Comparison of ENCODE assay signal across 8 cellular contexts in the genomic region with DNA sequence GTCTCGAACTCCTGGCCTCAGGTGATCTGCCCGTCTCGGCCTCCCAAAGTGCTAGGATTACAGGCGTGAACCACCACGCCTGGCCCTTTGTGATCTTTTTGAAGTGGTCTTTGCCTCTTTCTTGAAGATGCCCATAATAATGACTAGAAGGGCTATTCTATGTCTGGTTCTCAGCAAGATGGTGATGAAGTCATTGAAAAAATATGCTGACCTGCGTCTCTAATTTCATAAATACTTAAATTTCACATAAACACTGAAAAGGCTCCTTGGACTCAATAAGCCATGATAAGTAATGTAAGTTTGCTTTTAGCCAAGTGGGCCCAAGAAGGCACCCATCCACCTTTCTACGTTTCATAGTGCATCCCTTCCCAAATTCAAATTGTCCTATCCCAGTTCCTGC. TPM values are rescaled to one million over a fixed set of nuclear protein-coding genes. Genes with fewer than 3 reads are reported as not detected.
A peak's percentile ranks its signal among the peaks of the same experiment; 100 is the strongest.
DNase-seq lines count a peak whose midpoint lies in the region; ATAC-seq, FAIRE-seq and TF ChIP-seq lines count a peak whose summit lies in the region.

No MANE protein-coding gene starts in this region.

- DNase-seq in activated naive CD4-positive, alpha-beta T cell treated with anti-CD3 and anti-CD28 coated beads, Interleukin-2, amount 10 ng/mL, durations not matched to agents 7 days and 5 days, result no peak
- no peak for DNase-seq in activated naive CD4-positive, alpha-beta T cell treated with anti-CD3 and anti-CD28 coated beads, Interleukin-2, amount 50 U/mL, for 72 hours (ENCODE audit: low spot score in 2 of 2)
- peak; percentile 53 for DNase-seq in amniotic epithelial cell (ENCODE audit: low read depth)
- no peak for DNase-seq in HepG2 (ENCODE audit: low spot score)
- DNase-seq in tibial nerve (ENCODE audit: low spot score in 2 of 2), result no peak
- DNase-seq in HPDE6-E6E7 (ENCODE audit: extremely low spot score), result no peak
- no peak for DNase-seq in SW 1271 (lab: John Stamatoyannopoulos, UW)

- peaks cover 11% of the 10 kb centered on the region; the same call in 1 of the 2 replicates for H4K20me1 ChIP-seq in HepG2 (ENCODE audit: insufficient read depth, low read length)

- no peak overlapping the region for H2AFZ ChIP-seq in HepG2 (ENCODE audit: low read length)

- no peak for TF ChIP-seq RAD21 in HepG2 (CRISPR knock-in tag; IDR thresholded peaks at IDR 0.05)

- H3K36me3 Mint-ChIP-seq in activated naive CD4-positive, alpha-beta T cell treated with anti-CD3 and anti-CD28 coated beads, Interleukin-2, amount 10 ng/mL, durations not matched to agents 7 days and 5 days, result no peaks in the 10 kb centered on the region
- H3K36me3 Mint-ChIP-seq in activated naive CD4-positive, alpha-beta T cell treated with anti-CD3 and anti-CD28 coated beads, Interleukin-2, amount 50 U/mL, for 72 hours, result peaks cover 10 to 14% of the 10 kb centered on the region in 2 donors

- H3K4me3 ChIP-seq in HepG2 (replicated peaks in 1 of 3; ENCODE audit: insufficient read depth in 1 of 3, low read depth in 2 of 3, low read length in 3 of 3) (peak overlapping the region; percentile 62 to 77 (median 66)), tibial nerve (peak overlapping the region in 2 of 4 donors; percentile 72 to 76)

- no peak for TF ChIP-seq CTCF in HepG2 (CRISPR knock-in tag; IDR thresholded peaks at IDR 0.05)
- TF ChIP-seq CTCF in tibial nerve (IDR thresholded peaks at IDR 0.05), result no peak

- POLR2A ChIA-PET in HepG2 (lab: Yijun Ruan, JAX), result interaction anchor here (0.9 to 1.8 kb wide), 5 partner anchors 8 to 59 kb away, joined by 3 to 10 read pairs (median 4); partner anchors contain the start of gene LEO1

- no peak for TF ChIP-seq EP300 in HepG2 (IDR thresholded peaks at IDR 0.05; ENCODE audit: low read depth in 2 of 2, low read length in 2 of 2)
- no peak for TF ChIP-seq EP300 in HepG2 (CRISPR knock-in tag; IDR thresholded peaks at IDR 0.05; ENCODE audit: borderline replicate concordance)
- TF ChIP-seq EP300 in tibial nerve (IDR thresholded peaks at IDR 0.05), result no peak

- peak overlapping the region; percentile 98 for H3K4me3 Mint-ChIP-seq in activated naive CD4-positive, alpha-beta T cell treated with anti-CD3 and anti-CD28 coated beads, Interleukin-2, amount 10 ng/mL, durations not matched to agents 7 days and 5 days

- H3K27me3 ChIP-seq in HepG2 (ENCODE audit: control insufficient read depth in 1 of 2, insufficient read depth in 2 of 2, low read length in 2 of 2) (no peaks in the 10 kb centered on the region; a peak in 1 of 5 replicates), tibial nerve (no peaks in the 10 kb centered on the region)

- ATAC-seq in activated naive CD4-positive, alpha-beta T cell treated with anti-CD3 and anti-CD28 coated beads, Interleukin-2, amount 50 U/mL, for 72 hours, result no peak
- ATAC-seq in HepG2 (no peak), GM21576 (IDR thresholded peaks at IDR 0.05; ENCODE audit: unreplicated experiment) (no peak)

- peak overlapping the region; percentile 99 for H3K27ac Mint-ChIP-seq in activated naive CD4-positive, alpha-beta T cell treated with anti-CD3 and anti-CD28 coated beads, Interleukin-2, amount 10 ng/mL, durations not matched to agents 7 days and 5 days
- peak overlapping the region in 1 of 2 donors; percentile 97 for H3K27ac Mint-ChIP-seq in activated naive CD4-positive, alpha-beta T cell treated with anti-CD3 and anti-CD28 coated beads, Interleukin-2, amount 50 U/mL, for 72 hours

- H3K27me3 Mint-ChIP-seq in activated naive CD4-positive, alpha-beta T cell treated with anti-CD3 and anti-CD28 coated beads, Interleukin-2, amount 10 ng/mL, durations not matched to agents 7 days and 5 days, result peaks cover 14% of the 10 kb centered on the region

- no TSS peak for BruUV-seq in HepG2 (replicated peaks; lab: Mats Ljungman, UMichigan)

- H3K4me2 ChIP-seq in HepG2 (ENCODE audit: low read depth, low read length), result peak overlapping the region; percentile 100

- H3K4me1 ChIP-seq in HepG2 (ENCODE audit: insufficient read depth, low read length), result peaks cover 32% of the 10 kb centered on the region
- H3K4me1 ChIP-seq in tibial nerve, result peaks cover 0 to 36% (median 16%) of the 10 kb centered on the region in 4 donors

- peak overlapping the region; percentile 93 for H3K27ac ChIP-seq in HepG2 (ENCODE audit: extremely low read length, insufficient read depth, low read length)
- peak overlapping the region; percentile 77 to 99 (median 95) for H3K27ac ChIP-seq in tibial nerve

- H3K36me3 ChIP-seq in HepG2 (replicated peaks in 1 of 2; ENCODE audit: control insufficient read depth in 1 of 2, insufficient read depth in 2 of 2, low read length in 2 of 2) (no peaks in the 10 kb centered on the region), tibial nerve (no peaks in the 10 kb centered on the region)

- H3K9me3 ChIP-seq in HepG2 (ENCODE audit: low read length) (no peaks in the 10 kb centered on the region), tibial nerve (no peaks in the 10 kb centered on the region)

- in situ Hi-C loops in HepG2 (cut with HindIII; ENCODE audit: extremely low pct_ligation_motif_present, low pct_unique_long_range_greater_than_20kb), result no loop called here

- H3K79me2 ChIP-seq in HepG2 (ENCODE audit: insufficient read depth, low read length), result peaks cover 43% of the 10 kb centered on the region

- intact Hi-C loops in HepG2 (cut with micrococcal nuclease; ENCODE audit: unreplicated experiment), result no loop called here

- peak overlapping the region; percentile 90 for H3K9ac ChIP-seq in HepG2 (ENCODE audit: insufficient read depth, low read depth, low read length)

- WGBS in HepG2 (ENCODE audit: low lambda C conversion rate), result 98% methylated on average over 7 of the region's 7 CpGs
- 91 to 93% methylated on average over 7 of the region's 7 CpGs for WGBS in tibial nerve, 2 donors

- FAIRE-seq in HepG2 (lab: Jason Lieb, UNC), result no peak

- TF ChIP-seq POLR2A in HepG2 (IDR thresholded peaks at IDR 0.05; ENCODE audit: insufficient read depth in 1 of 2, low read depth in 2 of 2, low read length in 2 of 2), result no peak
- no peak for TF ChIP-seq POLR2A in tibial nerve (IDR thresholded peaks at IDR 0.05)

- CTCF ChIA-PET in activated naive CD4-positive, alpha-beta T cell treated with anti-CD3 and anti-CD28 coated beads, Interleukin-2, amount 10 ng/mL, durations not matched to agents 7 days and 5 days (lab: Charles Lee), result no interaction called here
- CTCF ChIA-PET in HepG2 (lab: Yijun Ruan, JAX; ENCODE audit: low intra/inter-chr PET ratio, low total read pairs), result no interaction called here

- H3K4me1 Mint-ChIP-seq in activated naive CD4-positive, alpha-beta T cell treated with anti-CD3 and anti-CD28 coated beads, Interleukin-2, amount 10 ng/mL, durations not matched to agents 7 days and 5 days, result peaks cover 40% of the 10 kb centered on the region

- no peaks in the 10 kb centered on the region for H3K9me3 Mint-ChIP-seq in activated naive CD4-positive, alpha-beta T cell treated with anti-CD3 and anti-CD28 coated beads, Interleukin-2, amount 10 ng/mL, durations not matched to agents 7 days and 5 days
- H3K9me3 Mint-ChIP-seq in activated naive CD4-positive, alpha-beta T cell treated with anti-CD3 and anti-CD28 coated beads, Interleukin-2, amount 50 U/mL, for 72 hours, result no peaks in the 10 kb centered on the region

RNA-seq across cellular contexts. Expression of gene MAPK6, which starts 0.8 kb away (rescaled TPM):
- total RNA-seq in activated naive CD4-positive, alpha-beta T cell treated with anti-CD3 and anti-CD28 coated beads, Interleukin-2, amount 50 U/mL, for 72 hours, result 10 to 100 TPM; 15.2 to 30.9 TPM
- total RNA-seq in HepG2 (2016; rRNA removed; fragmentation: Illumina TruSeq; extraction: Trizol) (99.7 and 188 TPM in 2 replicates), tibial nerve (10 to 100 TPM in 3 of 4 donors, 1 to 10 TPM in 1; 9.6 to 20.9 (median 16.5) TPM)
- 19.1 and 23.2 TPM in 2 replicates for total RNA-seq in HepG2 (2016; cell fraction: cytosol; rRNA removed; fragmentation: Illumina TruSeq; extraction: Trizol; ENCODE audit: low read depth)
- 102 and 181 TPM in 2 replicates for total RNA-seq in HepG2 (2016; cell fraction: insoluble cytoplasmic fraction; rRNA removed; fragmentation: Illumina TruSeq; extraction: Trizol)
- 106 and 120 TPM in 2 replicates for total RNA-seq in HepG2 (2016; cell fraction: membrane; rRNA removed; fragmentation: Illumina TruSeq; extraction: Trizol)
- total RNA-seq in HepG2 (2016; cell fraction: nucleus; rRNA removed; fragmentation: Illumina TruSeq; extraction: Trizol), result 59.2 and 61.8 TPM in 2 replicates
- polyA plus RNA-seq in HepG2 (2011; rRNA removed), result 72.5 and 89.5 TPM in 2 replicates
- polyA plus RNA-seq in HepG2 (2011; cell fraction: cytosol; rRNA removed), result 38.7 and 59.9 TPM in 2 replicates
- polyA plus RNA-seq in HepG2 (2011; cell fraction: nucleus; rRNA removed), result 17.3 and 27.5 TPM in 2 replicates
- 88.0 and 112 TPM in 2 replicates for polyA plus RNA-seq in HepG2 (2012)
- polyA plus RNA-seq in HepG2 (2016; cell fraction: cytosol; fragmentation: Illumina TruSeq; extraction: Trizol; ENCODE audit: low read depth), result 10.3 and 11.1 TPM in 2 replicates
- 125 and 127 TPM in 2 replicates for polyA plus RNA-seq in HepG2 (2016; cell fraction: insoluble cytoplasmic fraction; fragmentation: Illumina TruSeq; extraction: Trizol; ENCODE audit: low read depth)
- polyA plus RNA-seq in HepG2 (2016; cell fraction: membrane; fragmentation: Illumina TruSeq; extraction: Trizol; ENCODE audit: low read depth), result 48.4 and 51.8 TPM in 2 replicates
- polyA plus RNA-seq in HepG2 (2016; cell fraction: nucleus; fragmentation: Illumina TruSeq; extraction: Trizol; ENCODE audit: insufficient read depth, low read depth), result 46.4 and 50.6 TPM in 2 replicates
- polyA minus RNA-seq in HepG2 (2011; rRNA and poly(A)+ RNA removed; ENCODE audit: low replicate concordance), result 21.4 and 67.1 TPM in 2 replicates
- 105 and 119 TPM in 2 replicates for polyA minus RNA-seq in HepG2 (2011; cell fraction: cytosol; rRNA and poly(A)+ RNA removed)
- polyA minus RNA-seq in HepG2 (2011; cell fraction: nucleus; rRNA and poly(A)+ RNA removed), result 83.8 and 92.4 TPM in 2 replicates

RNA-seq across cellular contexts. Expression of gene LEO1, which starts 46.7 kb away (rescaled TPM):
- total RNA-seq in activated naive CD4-positive, alpha-beta T cell treated with anti-CD3 and anti-CD28 coated beads, Interleukin-2, amount 50 U/mL, for 72 hours, result 10 to 100 TPM; 15.4 to 31.2 TPM
- total RNA-seq in HepG2 (2016; rRNA removed; fragmentation: Illumina TruSeq; extraction: Trizol), result 60.3 and 103 TPM in 2 replicates
- total RNA-seq in HepG2 (2016; cell fraction: cytosol; rRNA removed; fragmentation: Illumina TruSeq; extraction: Trizol; ENCODE audit: low read depth), result 5.4 and 6.7 TPM in 2 replicates
- 59.6 and 98.8 TPM in 2 replicates for total RNA-seq in HepG2 (2016; cell fraction: insoluble cytoplasmic fraction; rRNA removed; fragmentation: Illumina TruSeq; extraction: Trizol)
- 11.8 and 15.6 TPM in 2 replicates for total RNA-seq in HepG2 (2016; cell fraction: membrane; rRNA removed; fragmentation: Illumina TruSeq; extraction: Trizol)
- 31.2 and 37.2 TPM in 2 replicates for total RNA-seq in HepG2 (2016; cell fraction: nucleus; rRNA removed; fragmentation: Illumina TruSeq; extraction: Trizol)
- polyA plus RNA-seq in HepG2 (2011; rRNA removed), result 14.8 and 17.0 TPM in 2 replicates
- polyA plus RNA-seq in HepG2 (2011; cell fraction: cytosol; rRNA removed), result 5.5 and 8.8 TPM in 2 replicates
- polyA plus RNA-seq in HepG2 (2011; cell fraction: nucleus; rRNA removed), result 6.2 and 9.5 TPM in 2 replicates
- polyA plus RNA-seq in HepG2 (2012), result 53.1 and 82.9 TPM in 2 replicates
- 1.7 and 2.5 TPM in 2 replicates for polyA plus RNA-seq in HepG2 (2016; cell fraction: cytosol; fragmentation: Illumina TruSeq; extraction: Trizol; ENCODE audit: low read depth)
- 95.3 and 96.1 TPM in 2 replicates for polyA plus RNA-seq in HepG2 (2016; cell fraction: insoluble cytoplasmic fraction; fragmentation: Illumina TruSeq; extraction: Trizol; ENCODE audit: low read depth)
- polyA plus RNA-seq in HepG2 (2016; cell fraction: membrane; fragmentation: Illumina TruSeq; extraction: Trizol; ENCODE audit: low read depth), result 3.5 and 5.3 TPM in 2 replicates
- polyA plus RNA-seq in HepG2 (2016; cell fraction: nucleus; fragmentation: Illumina TruSeq; extraction: Trizol; ENCODE audit: insufficient read depth, low read depth), result 34.7 and 39.3 TPM in 2 replicates
- polyA minus RNA-seq in HepG2 (2011; rRNA and poly(A)+ RNA removed; ENCODE audit: low replicate concordance), result 4.3 TPM in 2 replicates
- polyA minus RNA-seq in HepG2 (2011; cell fraction: cytosol; rRNA and poly(A)+ RNA removed), result 14.5 and 17.0 TPM in 2 replicates
- polyA minus RNA-seq in HepG2 (2011; cell fraction: nucleus; rRNA and poly(A)+ RNA removed), result 22.8 and 38.7 TPM in 2 replicates
- 10 to 100 TPM; 10.6 to 19.7 (median 14.4) TPM for total RNA-seq in tibial nerve
